Comparison of ENCODE assay signal across 11 cellular contexts in genomic region chr16:49834496-49835009, GRCh38. TPM values are rescaled to one million over a fixed set of nuclear protein-coding genes. Genes with fewer than 3 reads are reported as not detected.
A peak's percentile ranks its signal among the peaks of the same experiment; 100 is the strongest.
DNase-seq lines count a peak whose midpoint lies in the region; ATAC-seq, FAIRE-seq and TF ChIP-seq lines count a peak whose summit lies in the region.
"Had no signal": no experiment of that assay in that cellular context is flagged by ENCODE, and none has a peak within 500 bp of the region (broad histone marks: within the 10 kb centered on the region; RNA-seq: fewer than 3 reads in every experiment).

No MANE protein-coding gene starts in this region.

- H3K4me1 ChIP-seq in BLaER1 treated with 17β-estradiol and CSF1 and Interleukin-3, amounts not matched to agents 10 nM and 100 nM = peaks cover 46 to 100% (median 97%) of the 10 kb centered on the region in 10 experiments
- H3K4me1 ChIP-seq in kidney (ENCODE audit: control insufficient read depth in 1 of 2, insufficient read depth in 1 of 2, low read depth in 1 of 2, low read length in 2 of 2) = peaks cover 0 to 20% of the 10 kb centered on the region in 2 donors

- peak overlapping the region; percentile 39 to 100 (median 99); a peak in 21 of 22 replicates for H3K27ac ChIP-seq in BLaER1 treated with 17β-estradiol and CSF1 and Interleukin-3, amounts not matched to agents 10 nM and 100 nM
- peak overlapping the region in 1 of 2 donors; percentile 37 for H3K27ac ChIP-seq in kidney (ENCODE audit: low read depth in 2 of 2, low read length in 2 of 2)
- H3K27ac ChIP-seq: brain microvascular endothelial cell had no signal

- TF ChIP-seq CTCF in cardiac fibroblast (IDR thresholded peaks at IDR 0.05; ENCODE audit: low read depth, low read length) (no peak), kidney (IDR thresholded peaks at IDR 0.05; ENCODE audit: borderline replicate concordance, extremely low read depth, insufficient read depth) (no peak)

- peak; percentile 22 to 79 for DNase-seq in cardiac fibroblast (ENCODE audit: low read depth in 2 of 2)
- DNase-seq in kidney = peak; percentile 92
- DNase-seq in putamen (ENCODE audit: low spot score) = peak; percentile 67
- DNase-seq in activated naive CD4-positive, alpha-beta T cell (lab: John Stamatoyannopoulos, UW) = no peak
- DNase-seq in A172 (ENCODE audit: low spot score) = no peak
- no peak for DNase-seq in NCI-H146 treated with DMSO at 0.1 percent for 48 hours (lab: John Stamatoyannopoulos, UW; ENCODE audit: unreplicated experiment)
- DNase-seq: activated CD4-positive, alpha-beta memory T cell treated with anti-CD3 and anti-CD28 coated beads for 36 hours; brain microvascular endothelial cell; NCI-H1694 treated with DMSO at 0.1 percent for 48 hours had no signal

- H4K20me1 ChIP-seq in BLaER1 treated with 17β-estradiol and CSF1 and Interleukin-3, amounts not matched to agents 10 nM and 100 nM = no peaks in the 10 kb centered on the region

- H3K9me3 ChIP-seq in BLaER1 treated with 17β-estradiol and CSF1 and Interleukin-3, amounts not matched to agents 10 nM and 100 nM (replicated peaks in 1 of 11) = no peaks in the 10 kb centered on the region
- H3K9me3 ChIP-seq in kidney (ENCODE audit: control insufficient read depth in 1 of 2, low read length in 2 of 2) = no peaks in the 10 kb centered on the region

- peaks cover 0 to 8% (median 0%) of the 10 kb centered on the region in 11 experiments; a peak in 2 of 22 replicates for H3K27me3 ChIP-seq in BLaER1 treated with 17β-estradiol and CSF1 and Interleukin-3, amounts not matched to agents 10 nM and 100 nM

- no peak for FAIRE-seq in kidney (lab: Jason Lieb, UNC)

- peak overlapping the region; percentile 74 to 100 (median 99) for H3K4me2 ChIP-seq in BLaER1 treated with 17β-estradiol and CSF1 and Interleukin-3, amounts not matched to agents 10 nM and 100 nM

- intact Hi-C loops in kidney (cut with DNase I) = no loop called here

- ATAC-seq in GM18498 (IDR thresholded peaks at IDR 0.05; ENCODE audit: unreplicated experiment) = no peak

- H3K36me3 ChIP-seq in BLaER1 treated with 17β-estradiol and CSF1 and Interleukin-3, amounts not matched to agents 10 nM and 100 nM = peaks cover 0 to 4% (median 0%) of the 10 kb centered on the region in 11 experiments; a peak in 1 of 22 replicates
- H3K36me3 ChIP-seq in kidney (ENCODE audit: control insufficient read depth in 1 of 2, insufficient read depth in 2 of 2, low read length in 2 of 2) = no peaks in the 10 kb centered on the region
- H3K36me3 ChIP-seq: brain microvascular endothelial cell had no signal

- peak overlapping the region in 8 of 10 experiments; percentile 44 to 64 (median 60); a peak in 16 of 20 replicates for H3K4me3 ChIP-seq in BLaER1 treated with 17β-estradiol and CSF1 and Interleukin-3, amounts not matched to agents 10 nM and 100 nM
- H3K4me3 ChIP-seq in cardiac fibroblast (replicated peaks in 1 of 2; ENCODE audit: low read depth in 2 of 2, low read length in 2 of 2) = no peak overlapping the region
- H3K4me3 ChIP-seq in kidney (ENCODE audit: low read length in 2 of 2) = no peak overlapping the region

- H3K9ac ChIP-seq in BLaER1 treated with 17β-estradiol and CSF1 and Interleukin-3, amounts not matched to agents 10 nM and 100 nM = peak overlapping the region; percentile 69 to 98 (median 92); a peak in 21 of 22 replicates
- H3K9ac ChIP-seq in kidney (ENCODE audit: low read length in 2 of 2) = peak overlapping the region in 1 of 2 donors; percentile 6

RNA-seq across cellular contexts. Expression of gene ZNF423, which starts 21.4 kb away (rescaled TPM):
- total RNA-seq in kidney = 8.4 TPM
- polyA plus RNA-seq in kidney (ENCODE audit: insufficient read depth, low read depth, low replicate concordance) = 2.0 TPM
- total RNA-seq in A172 (2014; rRNA removed; shearing (Covaris generic)) = not detected in 2 replicates
- total RNA-seq: activated CD4-positive, alpha-beta memory T cell treated with anti-CD3 and anti-CD28 coated beads for 36 hours had no signal

Comparison
In these comparisons a context has a peak if more than half of its experiments do, and no peak if none do; other contexts are left out.
1. H3K4me3 ChIP-seq: peak in BLaER1 treated with 17β-estradiol and CSF1 and Interleukin-3, amounts not matched to agents 10 nM and 100 nM (8 of 10); none in cardiac fibroblast (0 of 2) and kidney (0 of 2).
2. DNase-seq: peak in cardiac fibroblast (2 of 2), kidney (single experiment) and putamen (single experiment); none in activated naive CD4-positive, alpha-beta T cell (0 of 4), A172 (single experiment) and NCI-H146 treated with DMSO at 0.1 percent for 48 hours (single experiment).